In genomic region chr11:4642043-4642442, GRCh38 we compare ENCODE assay signal across 22 cellular contexts. TPM values are rescaled to one million over a fixed set of nuclear protein-coding genes. Genes with fewer than 3 reads are reported as not detected.
DNase-seq lines count a peak whose midpoint lies in the region; ATAC-seq and TF ChIP-seq lines count a peak whose summit lies in the region.
"Had no signal": no experiment of that assay in that cellular context is flagged by ENCODE, and none has a peak within 500 bp of the region (broad histone marks: within the 10 kb centered on the region; RNA-seq: fewer than 3 reads in every experiment).

No MANE protein-coding gene starts in this region.

- H3K4me3 ChIP-seq in heart right ventricle (no peak overlapping the region), right cardiac atrium (ENCODE audit: low read length) (no peak overlapping the region), IMR-90 (ENCODE audit: insufficient read depth, low read depth, low read length) (no peak overlapping the region), psoas muscle (no peak overlapping the region), lower leg skin (ENCODE audit: low read depth, poor library complexity, severe bottlenecking) (no peak overlapping the region)
- H3K4me3 ChIP-seq: A549; BLaER1 treated with 17β-estradiol and CSF1 and Interleukin-3, amounts not matched to agents 10 nM and 100 nM; GM23248 had no signal

- BruUV-seq in IMR-90 (replicated peaks; lab: Mats Ljungman, UMichigan): no TSS peak

- 0 out of 2 replicates have a peak overlapping the region, but pooled peaks have one; percentile 14 for H3K14ac ChIP-seq in IMR-90 (replicated peaks; ENCODE audit: low read depth, low read length)

- H2BK5ac ChIP-seq in IMR-90 (ENCODE audit: low read depth, low read length, poor library complexity, severe bottlenecking): no peak overlapping the region

- no peak overlapping the region for H4K8ac ChIP-seq in IMR-90 (ENCODE audit: low read depth in 2 of 2, low read length in 2 of 2)

- no peaks in the 10 kb centered on the region for H3K79me1 ChIP-seq in IMR-90 (ENCODE audit: low read depth in 1 of 2, low read length in 2 of 2)

- intact Hi-C loops in heart right ventricle (cut with DNase I) (loop anchor here in 1 of 10 donors (10.0 kb wide), 1 partner anchor 457 kb away; no protein-coding TSS in a partner anchor), right cardiac atrium (cut with DNase I) (no loop called here), IMR-90 (cut with micrococcal nuclease) (no loop called here), psoas muscle (cut with DNase I) (no loop called here), lower leg skin (cut with DNase I; ENCODE audit: low total_unique reads) (no loop called here)

- in situ Hi-C loops in IMR-90 (cut with MboI; ENCODE audit: low sequenced_read_pairs): no loop called here

- H3K27me3 ChIP-seq in heart right ventricle: no peaks in the 10 kb centered on the region
- no peaks in the 10 kb centered on the region for H3K27me3 ChIP-seq in right cardiac atrium (ENCODE audit: control insufficient read depth, insufficient read depth)
- no peaks in the 10 kb centered on the region for H3K27me3 ChIP-seq in IMR-90 (ENCODE audit: control insufficient read depth, insufficient read depth, low read length)
- peaks cover 0 to 4% (median 0%) of the 10 kb centered on the region in 3 donors for H3K27me3 ChIP-seq in psoas muscle (ENCODE audit: insufficient read depth in 3 of 3, low read length in 2 of 3)
- H3K27me3 ChIP-seq: BE2C; BLaER1 treated with 17β-estradiol and CSF1 and Interleukin-3, amounts not matched to agents 10 nM and 100 nM had no signal

- peak overlapping the region in 9 of 10 donors; percentile 13 to 91 (median 82) for H3K27ac ChIP-seq in heart right ventricle
- no peak overlapping the region for H3K27ac ChIP-seq in right cardiac atrium (ENCODE audit: low read length)
- no peak overlapping the region for H3K27ac ChIP-seq in IMR-90 (ENCODE audit: insufficient read depth, low read length)
- H3K27ac ChIP-seq in psoas muscle: peak overlapping the region; percentile 53
- H3K27ac ChIP-seq: A549; BLaER1 treated with 17β-estradiol and CSF1 and Interleukin-3, amounts not matched to agents 10 nM and 100 nM; GM23248 had no signal

- WGBS in heart right ventricle, 2 donors: 59 to 72% methylated on average over 7 of the region's 7 CpGs
- 68% methylated on average over 7 of the region's 7 CpGs for WGBS in right cardiac atrium
- WGBS in IMR-90 (ENCODE audit: extremely low coverage in 2 of 2, insufficient read length in 1 of 2), 2 experiments: 75% methylated on average over 3 of the region's 7 CpGs; no CpG with 5 or more reads in 1 of the 2 experiments
- 61 to 69% (median 67%) methylated on average over 7 of the region's 7 CpGs for WGBS in psoas muscle, 3 donors
- 81 to 83% methylated on average over 7 of the region's 7 CpGs for WGBS in lower leg skin, 2 donors

- TF ChIP-seq POLR2A in IMR-90 (IDR thresholded peaks at IDR 0.05; ENCODE audit: low read depth, low read length): no peak
- no peak for TF ChIP-seq POLR2A in lower leg skin (IDR thresholded peaks at IDR 0.05)

- no peak overlapping the region for H2BK15ac ChIP-seq in IMR-90 (ENCODE audit: low read depth, low read length)

- TF ChIP-seq CTCF in heart right ventricle (IDR thresholded peaks at IDR 0.05) (no peak), IMR-90 (conservative IDR thresholded peaks at IDR 0.05; ENCODE audit: low read depth, low read length) (no peak), psoas muscle (IDR thresholded peaks at IDR 0.05) (no peak), lower leg skin (IDR thresholded peaks at IDR 0.05) (no peak)

- peak in 7 of 8 donors; percentile 20 to 68 (median 31) for ATAC-seq in heart right ventricle
- no peak for ATAC-seq in right cardiac atrium
- no peak for ATAC-seq in IMR-90 (ENCODE audit: low read depth)
- no peak for ATAC-seq in psoas muscle
- ATAC-seq: A549, HCT116 had no signal

- H3K9me1 ChIP-seq in IMR-90 (ENCODE audit: insufficient read depth, low read length): no peaks in the 10 kb centered on the region

- dilution Hi-C loops in IMR-90 (cut with HindIII; ENCODE audit: low sequenced_read_pairs, unreplicated experiment): no loop called here

- no peak overlapping the region for H2BK120ac ChIP-seq in IMR-90 (ENCODE audit: low read depth, low read length)

- H3K56ac ChIP-seq in IMR-90 (ENCODE audit: extremely low read depth, insufficient read depth, low read length): no peak overlapping the region

- H2AK9ac ChIP-seq in IMR-90 (replicated peaks; ENCODE audit: low read depth, low read length, poor library complexity): no peak overlapping the region

- H4K91ac ChIP-seq in IMR-90 (ENCODE audit: insufficient read depth, low read depth, low read length): no peak overlapping the region; the same call in 1 of the 2 replicates

- H3K36me3 ChIP-seq in heart right ventricle (no peaks in the 10 kb centered on the region), IMR-90 (ENCODE audit: control insufficient read depth, insufficient read depth, low read length) (no peaks in the 10 kb centered on the region), psoas muscle (ENCODE audit: insufficient read depth in 1 of 2, low read depth in 1 of 2) (no peaks in the 10 kb centered on the region)
- H3K36me3 ChIP-seq: BE2C; BLaER1 treated with 17β-estradiol and CSF1 and Interleukin-3, amounts not matched to agents 10 nM and 100 nM had no signal

- no peak overlapping the region for H3K23ac ChIP-seq in IMR-90 (ENCODE audit: low read depth, low read length)

- H3K9ac ChIP-seq in IMR-90 (ENCODE audit: low read depth, low read length): no peak overlapping the region
- H3K9ac ChIP-seq: BLaER1 treated with 17β-estradiol and CSF1 and Interleukin-3, amounts not matched to agents 10 nM and 100 nM; GM23248 had no signal

- H3K4me1 ChIP-seq in heart right ventricle (peaks cover 4 to 54% (median 33%) of the 10 kb centered on the region in 9 donors), right cardiac atrium (ENCODE audit: control insufficient read depth, insufficient read depth, low read length) (no peaks in the 10 kb centered on the region), IMR-90 (ENCODE audit: control insufficient read depth, insufficient read depth, low read length) (no peaks in the 10 kb centered on the region), psoas muscle (peaks cover 10% of the 10 kb centered on the region)
- H3K4me1 ChIP-seq: A549, BE2C had no signal

- CTCF ChIA-PET in IMR-90 (lab: Yijun Ruan, JAX): no interaction called here

- no peak overlapping the region for H3K4me2 ChIP-seq in IMR-90 (ENCODE audit: low read depth, low read length)
- H3K4me2 ChIP-seq: A549 had no signal

- TF ChIP-seq RAD21 in IMR-90 (IDR thresholded peaks at IDR 0.05; ENCODE audit: low read length): no peak

- no peak overlapping the region for H2AFZ ChIP-seq in IMR-90 (replicated peaks; ENCODE audit: low read length, poor library complexity)
- H2AFZ ChIP-seq: GM23248 had no signal

- no peak overlapping the region for H3K4ac ChIP-seq in IMR-90 (ENCODE audit: low read depth, low read length)

- H4K20me1 ChIP-seq in IMR-90 (ENCODE audit: insufficient read depth, low read length): no peaks in the 10 kb centered on the region
- H4K20me1 ChIP-seq: BLaER1 treated with 17β-estradiol and CSF1 and Interleukin-3, amounts not matched to agents 10 nM and 100 nM had no signal

- H4K5ac ChIP-seq in IMR-90 (ENCODE audit: low read depth, low read length): no peak overlapping the region

- no peak overlapping the region for H2AK5ac ChIP-seq in IMR-90 (ENCODE audit: low read depth, low read length)

- H3K9me3 ChIP-seq in heart right ventricle (no peaks in the 10 kb centered on the region), right cardiac atrium (ENCODE audit: control insufficient read depth, low read length) (no peaks in the 10 kb centered on the region), IMR-90 (ENCODE audit: control insufficient read depth, insufficient read depth, low read length) (no peaks in the 10 kb centered on the region), psoas muscle (no peaks in the 10 kb centered on the region)
- H3K9me3 ChIP-seq: A549; BE2C; BLaER1 treated with 17β-estradiol and CSF1 and Interleukin-3, amounts not matched to agents 10 nM and 100 nM had no signal

- POLR2A ChIA-PET in IMR-90 (lab: Charles Lee; ENCODE audit: unreplicated experiment): no interaction called here

- no peak overlapping the region for H3K18ac ChIP-seq in IMR-90 (ENCODE audit: low read depth, low read length)

- H2BK20ac ChIP-seq in IMR-90 (ENCODE audit: low read depth, low read length): 0 out of 2 replicates have a peak overlapping the region, but pooled peaks have one; percentile 0

- DNase-seq in heart right ventricle (peak in 1 of 2 donors; percentile 20), right cardiac atrium (no peak), IMR-90 (no peak), psoas muscle (no peak), lower leg skin (ENCODE audit: low spot score in 2 of 2) (no peak), COR-L47 (lab: John Stamatoyannopoulos, UW) (no peak)
- no peak for DNase-seq in effector CD8-positive, alpha-beta T cell (lab: John Stamatoyannopoulos, UW)
- DNase-seq: 8988T; ACHN; AML-193; BE2C; CD4-positive, alpha-beta T cell; CD8-positive, alpha-beta memory T cell; DMS153; DND-41; GM23248; H9 had no signal

RNA-seq across cellular contexts. Expression of gene OR51E1, which starts 1.7 kb away (rescaled TPM):
- total RNA-seq in heart right ventricle (1 to 10 TPM in 9 of 10 donors, under 1 TPM in 1; 0.68 to 3.4 (median 1.6) TPM), right cardiac atrium (under 1 TPM; 0.22 to 0.63 (median 0.24) TPM), IMR-90 (2012; rRNA removed) (not detected in 2 replicates), psoas muscle (1 to 10 TPM in 1 of 4 donors, under 1 TPM in 3; 0.61 to 2.1 (median 0.70) TPM), lower leg skin (under 1 TPM; 0.11 to 0.39 (median 0.21) TPM)
- polyA plus RNA-seq in heart right ventricle (1 to 10 TPM; 2.3 to 2.6 TPM), right cardiac atrium (0.45 TPM), IMR-90 (2012; rRNA removed) (0.02 TPM in 1 of 2 replicates, not detected in the other), psoas muscle (1 to 10 TPM in 1 of 3 donors, under 1 TPM in 2; 0.77 to 1.3 (median 0.94) TPM)
- 0.02 TPM in 1 of 2 replicates, not detected in the other for polyA plus RNA-seq in IMR-90 (2012; cell fraction: cytosol; rRNA removed)
- 0.01 TPM in 2 replicates for polyA plus RNA-seq in IMR-90 (2012; cell fraction: nucleus; rRNA removed; ENCODE audit: low replicate concordance)
- total RNA-seq: CD4-positive, alpha-beta T cell; CD8-positive, alpha-beta memory T cell; GM23248; H4; H9 had no signal
- polyA plus RNA-seq: A549; CD14-positive monocyte; CD8-positive, alpha-beta memory T cell; GM23248 had no signal

RNA-seq across cellular contexts. Expression of gene OR51D1, which starts 4.8 kb away (rescaled TPM):
- not detected for total RNA-seq in heart right ventricle
- polyA plus RNA-seq in heart right ventricle: not detected
- total RNA-seq in right cardiac atrium: not detected
- polyA plus RNA-seq in right cardiac atrium: not detected
- not detected in 2 replicates for total RNA-seq in IMR-90 (2012; rRNA removed)
- polyA plus RNA-seq in IMR-90 (2012; rRNA removed): not detected in 2 replicates
- not detected in 2 replicates for polyA plus RNA-seq in IMR-90 (2012; cell fraction: cytosol; rRNA removed)
- polyA plus RNA-seq in IMR-90 (2012; cell fraction: nucleus; rRNA removed; ENCODE audit: low replicate concordance): not detected in 2 replicates
- not detected for total RNA-seq in psoas muscle
- polyA plus RNA-seq in psoas muscle: not detected
- total RNA-seq in lower leg skin: not detected
- total RNA-seq: CD4-positive, alpha-beta T cell; CD8-positive, alpha-beta memory T cell; GM23248; H4; H9 had no signal
- polyA plus RNA-seq: A549; CD14-positive monocyte; CD8-positive, alpha-beta memory T cell; GM23248 had no signal

RNA-seq across cellular contexts. Expression of gene TRIM68, which starts 34.0 kb away (rescaled TPM):
- total RNA-seq in heart right ventricle: 10 to 100 TPM in 6 of 10 donors, 1 to 10 TPM in 4; 6.4 to 12.8 (median 10.5) TPM
- polyA plus RNA-seq in heart right ventricle: 1 to 10 TPM; 3.5 to 5.3 TPM
- 10 to 100 TPM in 3 of 4 donors, 1 to 10 TPM in 1; 10.0 to 12.4 (median 10.8) TPM for total RNA-seq in right cardiac atrium
- polyA plus RNA-seq in right cardiac atrium: 6.5 TPM
- total RNA-seq in IMR-90 (2012; rRNA removed): 8.1 and 8.4 TPM in 2 replicates
- polyA plus RNA-seq in IMR-90 (2012; rRNA removed): 6.5 and 8.1 TPM in 2 replicates
- polyA plus RNA-seq in IMR-90 (2012; cell fraction: cytosol; rRNA removed): 3.8 and 5.7 TPM in 2 replicates
- polyA plus RNA-seq in IMR-90 (2012; cell fraction: nucleus; rRNA removed; ENCODE audit: low replicate concordance): 5.7 and 14.6 TPM in 2 replicates
- 10 to 100 TPM in 1 of 4 donors, 1 to 10 TPM in 3; 4.9 to 11.0 (median 7.1) TPM for total RNA-seq in psoas muscle
- 10 to 100 TPM in 1 of 3 donors, 1 to 10 TPM in 2; 3.7 to 12.5 (median 4.2) TPM for polyA plus RNA-seq in psoas muscle
- 10 to 100 TPM in 1 of 4 donors, 1 to 10 TPM in 3; 7.3 to 12.5 (median 8.9) TPM for total RNA-seq in lower leg skin

RNA-seq across cellular contexts. Expression of gene OR52I1, which starts 48.2 kb away (rescaled TPM):
- total RNA-seq in heart right ventricle (not detected), right cardiac atrium (not detected), IMR-90 (2012; rRNA removed) (not detected in 2 replicates), psoas muscle (not detected), lower leg skin (not detected)
- polyA plus RNA-seq in heart right ventricle (not detected), right cardiac atrium (not detected), IMR-90 (2012; rRNA removed) (not detected in 2 replicates), psoas muscle (not detected)
- polyA plus RNA-seq in IMR-90 (2012; cell fraction: cytosol; rRNA removed): not detected in 2 replicates
- polyA plus RNA-seq in IMR-90 (2012; cell fraction: nucleus; rRNA removed; ENCODE audit: low replicate concordance): not detected in 2 replicates
- total RNA-seq: CD4-positive, alpha-beta T cell; CD8-positive, alpha-beta memory T cell; GM23248; H4; H9 had no signal
- polyA plus RNA-seq: A549; CD14-positive monocyte; CD8-positive, alpha-beta memory T cell; GM23248 had no signal

RNA-seq across cellular contexts. Expression of gene OR51E2, which starts 55.6 kb away (rescaled TPM):
- total RNA-seq in heart right ventricle: under 1 TPM in 4 of 10 donors, not detected in 6; 0.12 to 0.25 (median 0.16) TPM
- polyA plus RNA-seq in heart right ventricle: under 1 TPM; 0.07 to 0.25 TPM
- total RNA-seq in right cardiac atrium: not detected
- polyA plus RNA-seq in right cardiac atrium: 0.05 TPM
- 0.56 and 0.72 TPM in 2 replicates for total RNA-seq in IMR-90 (2012; rRNA removed)
- 0.83 and 1.3 TPM in 2 replicates for polyA plus RNA-seq in IMR-90 (2012; rRNA removed)
- 0.89 and 1.3 TPM in 2 replicates for polyA plus RNA-seq in IMR-90 (2012; cell fraction: cytosol; rRNA removed)
- polyA plus RNA-seq in IMR-90 (2012; cell fraction: nucleus; rRNA removed; ENCODE audit: low replicate concordance): 0.74 and 1.9 TPM in 2 replicates
- total RNA-seq in psoas muscle: under 1 TPM in 3 of 4 donors, not detected in 1; 0.10 to 0.19 (median 0.19) TPM
- polyA plus RNA-seq in psoas muscle: under 1 TPM in 2 of 3 donors, not detected in 1; 0.21 to 0.23 TPM
- total RNA-seq in lower leg skin: under 1 TPM in 2 of 4 donors, not detected in 2; 0.10 to 0.30 TPM
- total RNA-seq: CD4-positive, alpha-beta T cell; CD8-positive, alpha-beta memory T cell; GM23248; H9 had no signal
- polyA plus RNA-seq: A549; CD14-positive monocyte; CD8-positive, alpha-beta memory T cell; GM23248 had no signal

Comparison
In these comparisons a context has a peak if more than half of its experiments do, and no peak if none do; other contexts are left out.
1. ATAC-seq: peak in heart right ventricle (7 of 8); none in right cardiac atrium (0 of 2), IMR-90 (single experiment) and psoas muscle (0 of 4).
2. H3K27ac ChIP-seq: peak in heart right ventricle (9 of 10) and psoas muscle (single experiment); none in right cardiac atrium (single experiment) and IMR-90 (single experiment).